Comparison of ENCODE assay signal across 15 cellular contexts in genomic region chr2:51103205-51103604, GRCh38.
DNase-seq lines count a peak whose midpoint lies in the region; ATAC-seq and TF ChIP-seq lines count a peak whose summit lies in the region.
"Had no signal": no experiment of that assay in that cellular context is flagged by ENCODE, and none has a peak within 500 bp of the region (broad histone marks: within the 10 kb centered on the region; RNA-seq: fewer than 3 reads in every experiment).

No MANE protein-coding gene starts in this region.

- peak; percentile 20 for ATAC-seq in mucosa of descending colon
- ATAC-seq in GM21529 (IDR thresholded peaks at IDR 0.05; ENCODE audit: unreplicated experiment), result no peak
- ATAC-seq in GM18517 (IDR thresholded peaks at IDR 0.05; ENCODE audit: unreplicated experiment), result no peak
- no peak for ATAC-seq in GM18861 (IDR thresholded peaks at IDR 0.05; ENCODE audit: unreplicated experiment)
- ATAC-seq: GM12878 had no signal

- H3K4me1 ChIP-seq in fibroblast of lung (ENCODE audit: control insufficient read depth, extremely low read depth, insufficient read depth, low read length), result no peaks in the 10 kb centered on the region
- H3K4me1 ChIP-seq in mucosa of descending colon (ENCODE audit: low read depth), result peaks cover 2% of the 10 kb centered on the region
- H3K4me1 ChIP-seq: SJSA1, stomach had no signal

- H3K4me3 ChIP-seq in fibroblast of lung (replicated peaks in 1 of 4; ENCODE audit: control extremely low read depth in 1 of 4, insufficient read depth in 1 of 4, low read depth in 3 of 4, low read length in 4 of 4) (no peak overlapping the region), mucosa of descending colon (no peak overlapping the region)
- H3K4me3 ChIP-seq: BLaER1, GM12878, SJSA1, stomach had no signal

- peak; percentile 14 for DNase-seq in CMK (ENCODE audit: low read depth)
- DNase-seq in LoVo (ENCODE audit: low spot score), result peak; percentile 4
- peak; percentile 2 to 65 for DNase-seq in fibroblast of lung (ENCODE audit: low read depth in 2 of 2)
- peak in 2 of 3 donors; percentile 1 to 21 for DNase-seq in mucosa of descending colon
- DNase-seq in germinal center (ENCODE audit: low spot score), result no peak
- DNase-seq: activated CD8-positive, alpha-beta memory T cell treated with anti-CD3 and anti-CD28 coated beads, Interleukin-2, amount 50 U/mL, for 48 hours; NCI-H187; stimulated activated CD4-positive, alpha-beta T cell treated with anti-CD3 and anti-CD28 coated beads, Interleukin-12 subunit alpha, Interleukin-12 subunit beta, amount 100 ng/mL, for 4 hours; stomach had no signal

- no peaks in the 10 kb centered on the region for H4K20me1 ChIP-seq in fibroblast of lung (ENCODE audit: control insufficient read depth, extremely low read depth, insufficient read depth, low read length)
- H4K20me1 ChIP-seq: BLaER1 had no signal

- no peak overlapping the region for H3K27ac ChIP-seq in fibroblast of lung (ENCODE audit: insufficient read depth, low read length)
- H3K27ac ChIP-seq: BLaER1, SJSA1, stomach had no signal

- H3K27me3 ChIP-seq in fibroblast of lung (ENCODE audit: control insufficient read depth, insufficient read depth, low read length), result no peaks in the 10 kb centered on the region
- H3K27me3 ChIP-seq: BLaER1, SJSA1, stomach had no signal

- H3K36me3 ChIP-seq in fibroblast of lung (ENCODE audit: control insufficient read depth, insufficient read depth, low read length), result no peaks in the 10 kb centered on the region
- H3K36me3 ChIP-seq in mucosa of descending colon (ENCODE audit: low read depth), result no peaks in the 10 kb centered on the region
- H3K36me3 ChIP-seq: BLaER1, SJSA1, stomach had no signal

- intact Hi-C loops in mucosa of descending colon (cut with DNase I, micrococcal nuclease), result no loop called here

- H3K9ac ChIP-seq in fibroblast of lung (ENCODE audit: insufficient read depth, low read length), result no peak overlapping the region
- H3K9ac ChIP-seq: BLaER1 had no signal

- H3K9me3 ChIP-seq in fibroblast of lung (ENCODE audit: control insufficient read depth, insufficient read depth, low read depth, low read length), result no peaks in the 10 kb centered on the region
- H3K9me3 ChIP-seq in mucosa of descending colon, result no peaks in the 10 kb centered on the region
- H3K9me3 ChIP-seq: BLaER1, SJSA1, stomach had no signal

- TF ChIP-seq CTCF in fibroblast of lung (conservative IDR thresholded peaks at IDR 0.05 in 1 of 2, IDR thresholded peaks at IDR 0.05 in 1 of 2; ENCODE audit: low read depth in 1 of 2, low read length in 2 of 2) (no peak), mucosa of descending colon (IDR thresholded peaks at IDR 0.05) (no peak)

- H3K79me2 ChIP-seq in fibroblast of lung (ENCODE audit: control insufficient read depth, insufficient read depth, low read length), result no peaks in the 10 kb centered on the region

- H2AFZ ChIP-seq in fibroblast of lung (ENCODE audit: low read length), result no peak overlapping the region

- no peak overlapping the region for H3K4me2 ChIP-seq in fibroblast of lung (ENCODE audit: extremely low read depth, insufficient read depth, low read length)
- H3K4me2 ChIP-seq: BLaER1 had no signal
